Comparison of ENCODE assay signal across 8 cellular contexts in the genomic region with DNA sequence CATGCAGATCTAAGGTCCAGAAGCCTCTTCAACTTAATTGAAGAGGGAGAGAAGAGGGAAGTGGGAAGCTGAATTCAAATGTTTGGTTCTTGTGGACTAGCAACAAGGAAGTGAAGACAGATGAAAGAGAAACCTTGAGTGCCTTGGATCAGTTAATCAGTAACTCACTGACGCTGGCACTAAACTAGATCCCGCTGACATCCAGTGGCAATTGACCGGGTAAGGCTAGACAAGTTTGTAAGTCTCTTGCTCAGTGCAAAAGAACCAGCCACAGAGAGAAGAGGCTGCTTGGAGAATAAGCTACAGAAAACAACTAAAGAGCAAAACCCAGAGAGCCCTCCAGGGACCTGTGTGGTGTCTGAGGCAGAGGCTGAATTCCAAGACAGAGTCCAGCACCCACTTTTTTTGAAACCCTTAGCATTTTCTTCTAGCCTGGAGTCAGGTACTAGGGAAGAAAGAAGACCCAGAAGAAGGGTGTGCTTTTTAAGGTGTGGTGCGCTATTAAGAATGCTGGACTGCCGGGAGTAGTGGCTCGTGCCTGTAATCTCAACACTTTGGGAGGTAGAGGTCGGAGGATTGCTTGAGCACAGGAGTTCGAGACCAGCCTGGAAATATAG. TPM values are rescaled to one million over a fixed set of nuclear protein-coding genes. Genes with fewer than 3 reads are reported as not detected.
A peak's percentile ranks its signal among the peaks of the same experiment; 100 is the strongest.
DNase-seq lines count a peak whose midpoint lies in the region; ATAC-seq and TF ChIP-seq lines count a peak whose summit lies in the region.

No MANE protein-coding gene starts in this region.

- H3K4me3 ChIP-seq in choroid plexus epithelial cell (ENCODE audit: low read depth, low read length): no peak overlapping the region

- peaks cover 0 to 6% (median 2%) of the 10 kb centered on the region in 4 donors for H3K4me1 Mint-ChIP-seq in naive thymus-derived CD8-positive, alpha-beta T cell

- DNase-seq in Ammon's horn (ENCODE audit: low spot score): peak; percentile 18
- DNase-seq in choroid plexus epithelial cell (ENCODE audit: low read depth): peak; percentile 10
- DNase-seq in ureter (ENCODE audit: low spot score): peak; percentile 64
- no peak for DNase-seq in stimulated activated naive CD8-positive, alpha-beta T cell treated with anti-CD3 and anti-CD28 coated beads, Interleukin-15, Interleukin-2, amounts not matched to agents 100 U/mL and 50 U/mL, for 24 hours
- DNase-seq in NCI-H1436 treated with DMSO at 0.1 percent for 48 hours (lab: John Stamatoyannopoulos, UW): no peak
- DNase-seq in naive thymus-derived CD8-positive, alpha-beta T cell: no peak

- peaks cover 15 to 52% (median 36%) of the 10 kb centered on the region in 5 donors for H3K27me3 Mint-ChIP-seq in naive thymus-derived CD8-positive, alpha-beta T cell

- TF ChIP-seq CTCF in choroid plexus epithelial cell (conservative IDR thresholded peaks at IDR 0.05; ENCODE audit: low read depth, low read length): no peak

- H3K27ac Mint-ChIP-seq in naive thymus-derived CD8-positive, alpha-beta T cell: peak overlapping the region in 1 of 10 donors; percentile 92

- H3K9me3 Mint-ChIP-seq in naive thymus-derived CD8-positive, alpha-beta T cell: no peaks in the 10 kb centered on the region

- no peaks in the 10 kb centered on the region for H3K36me3 Mint-ChIP-seq in naive thymus-derived CD8-positive, alpha-beta T cell

- no peak overlapping the region for H3K4me3 Mint-ChIP-seq in naive thymus-derived CD8-positive, alpha-beta T cell

- peak; percentile 90 for ATAC-seq in GM21367 (IDR thresholded peaks at IDR 0.05; ENCODE audit: unreplicated experiment)
- peak; percentile 96 for ATAC-seq in HG03558 (IDR thresholded peaks at IDR 0.05; ENCODE audit: extremely low read depth, unreplicated experiment)
- ATAC-seq in stimulated activated naive CD8-positive, alpha-beta T cell treated with anti-CD3 and anti-CD28 coated beads, Interleukin-15, Interleukin-2, amounts not matched to agents 100 U/mL and 50 U/mL, for 24 hours: no peak
- ATAC-seq in naive thymus-derived CD8-positive, alpha-beta T cell: no peak

- POLR2A ChIA-PET in naive thymus-derived CD8-positive, alpha-beta T cell (lab: Charles Lee): interaction anchor here (0.6 kb wide), 1 partner anchor 52 kb away, joined by 8 read pairs; no protein-coding TSS in a partner anchor

RNA-seq across cellular contexts. Expression of a gene that starts 6.9 kb away (rescaled TPM):
- 7.8 TPM for total RNA-seq in ureter
- not detected for total RNA-seq in naive thymus-derived CD8-positive, alpha-beta T cell
- polyA plus RNA-seq in naive thymus-derived CD8-positive, alpha-beta T cell: not detected

Comparison
In these comparisons a context has a peak if more than half of its experiments do, and no peak if none do; other contexts are left out.
1. DNase-seq: peak in Ammon's horn (single experiment), choroid plexus epithelial cell (single experiment) and ureter (single experiment); none in stimulated activated naive CD8-positive, alpha-beta T cell treated with anti-CD3 and anti-CD28 coated beads, Interleukin-15, Interleukin-2, amounts not matched to agents 100 U/mL and 50 U/mL, for 24 hours (single experiment), NCI-H1436 treated with DMSO at 0.1 percent for 48 hours (single experiment) and naive thymus-derived CD8-positive, alpha-beta T cell (0 of 10).
2. ATAC-seq: peak in GM21367 (single experiment) and HG03558 (single experiment); none in stimulated activated naive CD8-positive, alpha-beta T cell treated with anti-CD3 and anti-CD28 coated beads, Interleukin-15, Interleukin-2, amounts not matched to agents 100 U/mL and 50 U/mL, for 24 hours (single experiment) and naive thymus-derived CD8-positive, alpha-beta T cell (0 of 2).